Comparison of ENCODE assay signal across 8 cellular contexts in the genomic region with DNA sequence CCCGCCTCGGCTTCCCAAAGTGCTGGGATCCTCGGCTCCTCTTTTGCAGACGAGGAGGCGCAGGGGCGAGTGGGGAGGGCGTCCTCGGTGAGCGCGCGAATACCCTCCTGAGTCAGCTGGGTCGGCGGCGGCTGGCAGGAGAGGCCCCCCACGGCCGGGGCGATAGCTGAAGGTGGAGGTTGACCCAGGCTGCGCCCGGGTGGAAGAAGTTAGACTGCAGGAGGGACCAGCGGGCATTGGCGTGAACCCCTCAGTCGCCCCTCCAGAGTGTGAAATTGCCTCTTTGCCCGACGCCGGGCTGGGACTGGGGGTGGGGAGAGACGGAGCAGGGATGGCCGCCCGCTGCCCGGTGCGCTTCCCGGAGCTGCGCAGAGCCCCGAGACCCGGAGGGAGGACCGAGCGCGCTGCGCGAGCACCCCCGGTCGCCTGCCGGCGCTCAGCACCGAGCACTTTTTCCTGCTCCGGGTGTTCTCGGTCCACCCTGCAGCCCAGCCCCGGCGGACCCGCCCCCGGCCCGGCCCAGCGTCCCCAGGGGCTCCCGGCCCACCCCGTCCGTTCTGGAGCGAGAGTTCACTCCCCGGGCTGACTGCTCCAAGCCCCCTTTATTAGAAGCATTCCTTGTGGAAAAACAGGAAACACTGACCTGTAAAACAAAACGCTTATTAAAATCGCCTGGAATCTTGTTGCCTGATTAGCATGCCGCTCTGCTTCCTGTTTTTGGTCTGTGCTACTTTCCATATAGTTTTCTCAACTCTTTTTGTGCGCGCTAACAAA. TPM values are rescaled to one million over a fixed set of nuclear protein-coding genes. Genes with fewer than 3 reads are reported as not detected.
DNase-seq lines count a peak whose midpoint lies in the region; ATAC-seq and TF ChIP-seq lines count a peak whose summit lies in the region.

No MANE protein-coding gene starts in this region.

- DNase-seq in AML-193 (lab: John Stamatoyannopoulos, UW) (peak; percentile 34 to 36), Right ventricle myocardium superior (peak; percentile 72), progenitor cell of endocrine pancreas (ENCODE audit: low spot score, unreplicated experiment) (peak; percentile 22), KG1 (lab: John Stamatoyannopoulos, UW) (no peak)
- DNase-seq in activated T-helper 2 cell treated with anti-CD3 and anti-CD28 coated beads, Interferon-gamma antibody, Interleukin-2, Interleukin-4, amounts not matched to agents 10 μg/mL and 5 μg/mL and 100 μg/mL, durations not matched to agents 14 hours and 24 hours and 36 hours (ENCODE audit: low spot score): no peak

- H3K36me3 Mint-ChIP-seq in IgD-negative memory B cell: peaks cover 5% of the 10 kb centered on the region
- H3K36me3 Mint-ChIP-seq in activated T-helper 2 cell treated with anti-CD3 and anti-CD28 coated beads, Interferon-gamma antibody, Interleukin-2, Interleukin-4, amounts not matched to agents 10 μg/mL and 5 μg/mL and 100 μg/mL, durations not matched to agents 14 hours and 24 hours and 36 hours (ENCODE audit: low read depth): no peaks in the 10 kb centered on the region
- no peaks in the 10 kb centered on the region for H3K36me3 Mint-ChIP-seq in progenitor cell of endocrine pancreas (ENCODE audit: insufficient read depth)

- H3K27ac Mint-ChIP-seq in IgD-negative memory B cell (no peak overlapping the region), progenitor cell of endocrine pancreas (no peak overlapping the region)
- no peak overlapping the region for H3K27ac Mint-ChIP-seq in activated T-helper 2 cell treated with anti-CD3 and anti-CD28 coated beads, Interferon-gamma antibody, Interleukin-2, Interleukin-4, amounts not matched to agents 10 μg/mL and 5 μg/mL and 100 μg/mL, durations not matched to agents 14 hours and 24 hours and 36 hours

- TF ChIP-seq CTCF in progenitor cell of endocrine pancreas (IDR thresholded peaks at IDR 0.05; ENCODE audit: unreplicated experiment): peak; percentile 22

- H3K27me3 Mint-ChIP-seq in IgD-negative memory B cell: peaks cover 19% of the 10 kb centered on the region
- peaks cover 43% of the 10 kb centered on the region for H3K27me3 Mint-ChIP-seq in activated T-helper 2 cell treated with anti-CD3 and anti-CD28 coated beads, Interferon-gamma antibody, Interleukin-2, Interleukin-4, amounts not matched to agents 10 μg/mL and 5 μg/mL and 100 μg/mL, durations not matched to agents 14 hours and 24 hours and 36 hours (ENCODE audit: low read depth)
- peaks cover 29% of the 10 kb centered on the region for H3K27me3 Mint-ChIP-seq in progenitor cell of endocrine pancreas

- intact Hi-C loops in activated T-helper 2 cell treated with anti-CD3 and anti-CD28 coated beads, Interferon-gamma antibody, Interleukin-2, Interleukin-4, amounts not matched to agents 10 μg/mL and 5 μg/mL and 100 μg/mL, durations not matched to agents 14 hours and 24 hours and 36 hours (cut with micrococcal nuclease): no loop called here
- intact Hi-C loops in Right ventricle myocardium superior (cut with DNase I): no loop called here

- peaks cover 4 to 6% (median 6%) of the 10 kb centered on the region in 3 donors for H3K4me1 Mint-ChIP-seq in IgD-negative memory B cell
- H3K4me1 Mint-ChIP-seq in activated T-helper 2 cell treated with anti-CD3 and anti-CD28 coated beads, Interferon-gamma antibody, Interleukin-2, Interleukin-4, amounts not matched to agents 10 μg/mL and 5 μg/mL and 100 μg/mL, durations not matched to agents 14 hours and 24 hours and 36 hours (ENCODE audit: low read depth): no peaks in the 10 kb centered on the region
- H3K4me1 Mint-ChIP-seq in progenitor cell of endocrine pancreas (ENCODE audit: low read depth): no peaks in the 10 kb centered on the region

- H3K9me3 Mint-ChIP-seq in IgD-negative memory B cell (no peaks in the 10 kb centered on the region), progenitor cell of endocrine pancreas (ENCODE audit: low read depth) (peaks cover 3% of the 10 kb centered on the region)
- no peaks in the 10 kb centered on the region for H3K9me3 Mint-ChIP-seq in activated T-helper 2 cell treated with anti-CD3 and anti-CD28 coated beads, Interferon-gamma antibody, Interleukin-2, Interleukin-4, amounts not matched to agents 10 μg/mL and 5 μg/mL and 100 μg/mL, durations not matched to agents 14 hours and 24 hours and 36 hours

- ATAC-seq in Right ventricle myocardium superior (ENCODE audit: poor library complexity): peak; percentile 81
- no peak for ATAC-seq in GM19397 (IDR thresholded peaks at IDR 0.05; ENCODE audit: unreplicated experiment)
- no peak for ATAC-seq in HG03025 (IDR thresholded peaks at IDR 0.05; ENCODE audit: low FRiP score, unreplicated experiment)

- peak overlapping the region; percentile 62 to 91 (median 85) for H3K4me3 Mint-ChIP-seq in IgD-negative memory B cell
- H3K4me3 Mint-ChIP-seq in activated T-helper 2 cell treated with anti-CD3 and anti-CD28 coated beads, Interferon-gamma antibody, Interleukin-2, Interleukin-4, amounts not matched to agents 10 μg/mL and 5 μg/mL and 100 μg/mL, durations not matched to agents 14 hours and 24 hours and 36 hours (ENCODE audit: low read depth): peak overlapping the region; percentile 8
- peak overlapping the region; percentile 59 for H3K4me3 Mint-ChIP-seq in progenitor cell of endocrine pancreas (ENCODE audit: low read depth)

RNA-seq across cellular contexts. Expression of gene CPT1A, which starts 13.7 kb away (rescaled TPM):
- polyA plus RNA-seq in IgD-negative memory B cell: 5.8 TPM
- 45.5 and 46.6 TPM in 2 replicates for total RNA-seq in activated T-helper 2 cell treated with anti-CD3 and anti-CD28 coated beads, Interferon-gamma antibody, Interleukin-2, Interleukin-4, amounts not matched to agents 10 μg/mL and 5 μg/mL and 100 μg/mL, durations not matched to agents 14 hours and 24 hours and 36 hours
- total RNA-seq in Right ventricle myocardium superior (77.1 TPM), progenitor cell of endocrine pancreas (3.8 and 5.7 TPM in 2 replicates)

RNA-seq across cellular contexts. Expression of gene MRPL21, which starts 48.2 kb away (rescaled TPM):
- 108 TPM for polyA plus RNA-seq in IgD-negative memory B cell
- total RNA-seq in activated T-helper 2 cell treated with anti-CD3 and anti-CD28 coated beads, Interferon-gamma antibody, Interleukin-2, Interleukin-4, amounts not matched to agents 10 μg/mL and 5 μg/mL and 100 μg/mL, durations not matched to agents 14 hours and 24 hours and 36 hours: 104 and 106 TPM in 2 replicates
- 124 TPM for total RNA-seq in Right ventricle myocardium superior
- 51.4 and 54.0 TPM in 2 replicates for total RNA-seq in progenitor cell of endocrine pancreas

RNA-seq across cellular contexts. Expression of gene IGHMBP2, which starts 48.3 kb away (rescaled TPM):
- polyA plus RNA-seq in IgD-negative memory B cell: 11.3 TPM
- total RNA-seq in activated T-helper 2 cell treated with anti-CD3 and anti-CD28 coated beads, Interferon-gamma antibody, Interleukin-2, Interleukin-4, amounts not matched to agents 10 μg/mL and 5 μg/mL and 100 μg/mL, durations not matched to agents 14 hours and 24 hours and 36 hours: 31.3 and 31.6 TPM in 2 replicates
- total RNA-seq in Right ventricle myocardium superior (13.5 TPM), progenitor cell of endocrine pancreas (30.6 and 30.8 TPM in 2 replicates)

Comparison
In these comparisons a context has a peak if more than half of its experiments do, and no peak if none do; other contexts are left out.
1. DNase-seq: peak in AML-193 (2 of 2), Right ventricle myocardium superior (single experiment) and progenitor cell of endocrine pancreas (single experiment); none in activated T-helper 2 cell treated with anti-CD3 and anti-CD28 coated beads, Interferon-gamma antibody, Interleukin-2, Interleukin-4, amounts not matched to agents 10 μg/mL and 5 μg/mL and 100 μg/mL, durations not matched to agents 14 hours and 24 hours and 36 hours (single experiment) and KG1 (single experiment).
2. H3K4me3 Mint-ChIP-seq: peak in every context shown above with its lines; median percentile 85 in IgD-negative memory B cell; 59 in progenitor cell of endocrine pancreas; 8 in activated T-helper 2 cell treated with anti-CD3 and anti-CD28 coated beads, Interferon-gamma antibody, Interleukin-2, Interleukin-4, amounts not matched to agents 10 μg/mL and 5 μg/mL and 100 μg/mL, durations not matched to agents 14 hours and 24 hours and 36 hours.